23 cellular contexts compared by ENCODE assay signal in genomic region chr19:5932593-5933262, GRCh38. TPM values are rescaled to one million over a fixed set of nuclear protein-coding genes. Genes with fewer than 3 reads are reported as not detected.
DNase-seq lines count a peak whose midpoint lies in the region; TF ChIP-seq lines count a peak whose summit lies in the region.
"Had no signal": no experiment of that assay in that cellular context is flagged by ENCODE, and none has a peak within 500 bp of the region (broad histone marks: within the 10 kb centered on the region; RNA-seq: fewer than 3 reads in every experiment).

No MANE protein-coding gene starts in this region.

- no peaks in the 10 kb centered on the region for H3K27me3 ChIP-seq in muscle layer of colon (ENCODE audit: control insufficient read depth in 1 of 2, insufficient read depth in 2 of 2, low read length in 2 of 2)
- no peaks in the 10 kb centered on the region for H3K27me3 ChIP-seq in tibial artery
- H3K27me3 ChIP-seq: brain microvascular endothelial cell, left lung, testis had no signal

- H3K27ac ChIP-seq in VCaP (peak overlapping the region; percentile 19; the same call in 1 of the 2 replicates), muscle layer of colon (ENCODE audit: low read depth, low read length) (peak overlapping the region; percentile 76), temporal lobe (ENCODE audit: low read depth, low read length) (peak overlapping the region; percentile 14), tibial artery (no peak overlapping the region)
- H3K27ac ChIP-seq: brain microvascular endothelial cell, epithelial cell of prostate, left lung, prostate gland, testis had no signal

- H3K4me3 ChIP-seq in muscle layer of colon (ENCODE audit: low read depth in 1 of 2, low read length in 2 of 2) (no peak overlapping the region), tibial artery (no peak overlapping the region)
- H3K4me3 ChIP-seq: left lung, prostate gland, testis had no signal

- TF ChIP-seq CTCF in VCaP (conservative IDR thresholded peaks at IDR 0.05) = no peak
- TF ChIP-seq CTCF in tibial artery (IDR thresholded peaks at IDR 0.05) = no peak

- H3K4me1 ChIP-seq in muscle layer of colon (ENCODE audit: insufficient read depth, low read length) (peaks cover 60% of the 10 kb centered on the region), tibial artery (peaks cover 0 to 15% (median 5%) of the 10 kb centered on the region in 4 donors)

- intact Hi-C loops in tibial artery (cut with DNase I; ENCODE audit: low total_unique reads) = no loop called here

- H3K9me3 ChIP-seq in muscle layer of colon (ENCODE audit: low read length) (no peaks in the 10 kb centered on the region), tibial artery (no peaks in the 10 kb centered on the region)
- H3K9me3 ChIP-seq: left lung, prostate gland, testis had no signal

- H3K36me3 ChIP-seq in muscle layer of colon (ENCODE audit: insufficient read depth, low read length) = peaks cover 33% of the 10 kb centered on the region
- peaks cover 29 to 86% (median 67%) of the 10 kb centered on the region in 3 donors for H3K36me3 ChIP-seq in tibial artery

- H3K9ac ChIP-seq in muscle layer of colon (ENCODE audit: low read length) = no peak overlapping the region

- peak; percentile 51 for DNase-seq in cerebellar cortex (ENCODE audit: low spot score)
- DNase-seq in activated CD8-positive, alpha-beta memory T cell treated with anti-CD3 and anti-CD28 coated beads, Interleukin-2, amount 50 U/mL, for 48 hours = no peak
- DNase-seq in tibial artery = no peak
- DNase-seq in COR-L47 (lab: John Stamatoyannopoulos, UW) = no peak
- DNase-seq: activated CD4-positive, alpha-beta memory T cell treated with anti-CD3 and anti-CD28 coated beads, Interleukin-2, amount 10 ng/mL, durations not matched to agents 7 days and 5 days; activated CD4-positive, CD25-positive, alpha-beta regulatory T cell treated with anti-CD3 and anti-CD28 coated beads, Interleukin-2, amount 50 U/mL, for 72 hours; amniotic stem cell; brain microvascular endothelial cell; DMS53; NCI-H1092; NCI-H1694 treated with DMSO at 0.1 percent for 48 hours; NCI-H2171 treated with DMSO at 0.1 percent for 48 hours; NCI-H510A treated with DMSO at 0.1 percent for 48 hours; Right ventricle myocardium superior; stimulated activated naive B cell treated with anti-CD40 and anti-IgM and Interleukin-4, amounts not matched to agents 10 μg/mL and 1 μg/mL and 100 μg/mL, for 72 hours; T-helper 17 cell; testis had no signal

RNA-seq across cellular contexts. Expression of gene CAPS, which starts 18.7 kb away (rescaled TPM):
- total RNA-seq in temporal lobe = 5.7 TPM

RNA-seq across cellular contexts. Expression of gene VMAC, which starts 28.1 kb away (rescaled TPM):
- total RNA-seq in temporal lobe = 3.0 TPM

RNA-seq across cellular contexts. Expression of gene NDUFA11, which starts 29.1 kb away (rescaled TPM):
- 66.1 TPM for total RNA-seq in temporal lobe

RNA-seq across cellular contexts. Expression of gene RANBP3, which starts 45.2 kb away (rescaled TPM):
- total RNA-seq in temporal lobe = 31.0 TPM

Comparison
In these comparisons a context has a peak if more than half of its experiments do, and no peak if none do; other contexts are left out.
1. H3K27ac ChIP-seq: peak in VCaP (single experiment), muscle layer of colon (single experiment) and temporal lobe (single experiment); none in tibial artery (0 of 2).